ENCODE assay signal across 23 cellular contexts in the genomic region with DNA sequence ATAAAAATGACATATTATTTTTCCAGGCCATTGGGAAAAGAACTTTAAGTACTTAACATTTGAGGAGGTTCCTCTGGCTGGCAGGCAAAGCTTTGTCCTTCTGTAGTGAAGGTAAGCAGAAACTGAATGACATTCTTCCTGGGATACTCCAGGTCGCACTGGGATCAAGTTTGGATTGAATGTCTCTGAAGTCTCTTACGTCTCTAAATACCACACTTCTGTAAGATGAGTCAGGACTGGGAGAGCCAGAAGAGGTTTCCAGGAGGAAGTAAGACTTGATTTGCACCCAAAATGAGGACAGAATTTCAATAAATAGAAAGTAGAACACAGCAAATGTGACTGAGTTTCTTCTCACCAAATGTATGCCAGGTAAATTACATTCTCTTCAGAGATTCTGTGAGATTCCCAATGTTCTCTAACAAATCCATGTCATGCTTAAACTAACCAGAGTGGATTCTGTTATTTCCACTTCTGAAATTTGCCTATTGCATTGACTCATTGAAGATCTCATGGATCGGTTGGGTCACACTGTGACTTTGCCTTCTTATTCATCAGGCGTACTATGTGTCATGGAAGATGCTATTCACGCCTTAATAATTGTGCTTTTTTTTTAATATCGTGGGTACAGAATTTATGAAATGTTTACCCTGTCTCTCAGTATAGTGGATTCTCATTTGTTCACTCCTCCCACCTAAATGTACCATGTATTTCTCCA. TPM values are rescaled to one million over a fixed set of nuclear protein-coding genes. Genes with fewer than 3 reads are reported as not detected.
A peak's percentile ranks its signal among the peaks of the same experiment; 100 is the strongest.
DNase-seq lines count a peak whose midpoint lies in the region; ATAC-seq and TF ChIP-seq lines count a peak whose summit lies in the region.
"Had no signal": no experiment of that assay in that cellular context is flagged by ENCODE, and none has a peak within 500 bp of the region (broad histone marks: within the 10 kb centered on the region; RNA-seq: fewer than 3 reads in every experiment).

No MANE protein-coding gene starts in this region.

- TF ChIP-seq EP300 in SK-N-SH (IDR thresholded peaks at IDR 0.05; ENCODE audit: borderline replicate concordance in 1 of 2, low read depth in 1 of 2, low read length in 1 of 2) = no peak

- H3K36me3 Mint-ChIP-seq in endodermal cell (ENCODE audit: low read depth) = no peaks in the 10 kb centered on the region
- H3K36me3 Mint-ChIP-seq: activated naive CD4-positive, alpha-beta T cell treated with anti-CD3 and anti-CD28 coated beads, Interleukin-2, amount 10 ng/mL, durations not matched to agents 7 days and 5 days had no signal

- TF ChIP-seq CTCF in SK-N-SH (IDR thresholded peaks at IDR 0.05) = no peak
- TF ChIP-seq CTCF in astrocyte of the spinal cord (IDR thresholded peaks at IDR 0.05; ENCODE audit: low read depth, low read length) = no peak
- no peak for TF ChIP-seq CTCF in fibroblast of villous mesenchyme (IDR thresholded peaks at IDR 0.05; ENCODE audit: insufficient read depth, low read depth, low read length)
- TF ChIP-seq CTCF in endodermal cell (conservative IDR thresholded peaks at IDR 0.05) = no peak

- in situ Hi-C loops in astrocyte of the spinal cord (cut with HindIII; ENCODE audit: low sequenced_read_pairs) = no loop called here

- no peak overlapping the region for H3K4me3 Mint-ChIP-seq in endodermal cell
- H3K4me3 Mint-ChIP-seq: activated CD8-positive, alpha-beta T cell treated with anti-CD3 and anti-CD28 coated beads, Interleukin-2, amount 10 ng/mL, durations not matched to agents 7 days and 5 days; activated naive CD4-positive, alpha-beta T cell treated with anti-CD3 and anti-CD28 coated beads, Interleukin-2, amount 10 ng/mL, durations not matched to agents 7 days and 5 days had no signal

- no peaks in the 10 kb centered on the region for H3K9me3 ChIP-seq in SK-N-SH
- H3K9me3 ChIP-seq in endodermal cell (ENCODE audit: control insufficient read depth, low read length) = no peaks in the 10 kb centered on the region
- H3K9me3 ChIP-seq: BLaER1 treated with 17β-estradiol and CSF1 and Interleukin-3, amounts not matched to agents 10 nM and 100 nM; esophagus squamous epithelium; heart left ventricle; upper lobe of left lung had no signal

- H3K27me3 Mint-ChIP-seq in endodermal cell (ENCODE audit: insufficient read depth) = no peaks in the 10 kb centered on the region

- POLR2A ChIA-PET in SK-N-SH (lab: Yijun Ruan, JAX) = no interaction called here

- H3K9ac ChIP-seq in SK-N-SH = no peak overlapping the region
- H3K9ac ChIP-seq in endodermal cell (ENCODE audit: extremely low read depth, low read length, poor library complexity, severe bottlenecking) = no peak overlapping the region
- H3K9ac ChIP-seq: BLaER1 treated with 17β-estradiol and CSF1 and Interleukin-3, amounts not matched to agents 10 nM and 100 nM; KMS-11 had no signal

- H3K9me2 ChIP-seq in SK-N-SH = no peaks in the 10 kb centered on the region

- peak; percentile 56 for ATAC-seq in SK-N-SH treated with all-trans-retinoic acid at 6 μM for 48 hours
- ATAC-seq in GM19463 (IDR thresholded peaks at IDR 0.05; ENCODE audit: unreplicated experiment) = no peak
- no peak for ATAC-seq in HG02970 (IDR thresholded peaks at IDR 0.05; ENCODE audit: low FRiP score, unreplicated experiment)
- ATAC-seq: activated CD4-positive, CD25-positive, alpha-beta regulatory T cell treated with anti-CD3 and anti-CD28 coated beads, Interleukin-2, amount 50 U/mL, for 24 hours; activated CD8-positive, alpha-beta T cell treated with anti-CD3 and anti-CD28 coated beads, Interleukin-2, amount 10 ng/mL, durations not matched to agents 7 days and 5 days; heart left ventricle had no signal

- no peak overlapping the region for H3K27ac Mint-ChIP-seq in endodermal cell
- H3K27ac Mint-ChIP-seq: activated CD8-positive, alpha-beta T cell treated with anti-CD3 and anti-CD28 coated beads, Interleukin-2, amount 10 ng/mL, durations not matched to agents 7 days and 5 days; activated naive CD4-positive, alpha-beta T cell treated with anti-CD3 and anti-CD28 coated beads, Interleukin-2, amount 10 ng/mL, durations not matched to agents 7 days and 5 days had no signal

- CTCF ChIA-PET in SK-N-SH (lab: Yijun Ruan, JAX) = interaction anchor here (1.7 kb wide), 1 partner anchor 318 kb away, joined by 8 read pairs; no protein-coding TSS in a partner anchor

- H3K4me1 ChIP-seq in SK-N-SH (ENCODE audit: control insufficient read depth in 1 of 2, insufficient read depth in 2 of 2, low read depth in 1 of 2, low read length in 1 of 2) (peaks cover 0 to 10% of the 10 kb centered on the region in 2 experiments; a peak in 1 of 4 replicates), endodermal cell (ENCODE audit: control insufficient read depth, insufficient read depth, low read length) (no peaks in the 10 kb centered on the region)
- H3K4me1 ChIP-seq: BLaER1 treated with 17β-estradiol and CSF1 and Interleukin-3, amounts not matched to agents 10 nM and 100 nM; esophagus squamous epithelium; heart left ventricle; upper lobe of left lung had no signal

- H2AFZ ChIP-seq in SK-N-SH (ENCODE audit: low read depth) = no peak overlapping the region

- TF ChIP-seq RAD21 in SK-N-SH (IDR thresholded peaks at IDR 0.05; ENCODE audit: low read length) = no peak

- H3K79me2 ChIP-seq in SK-N-SH (ENCODE audit: insufficient read depth) = no peaks in the 10 kb centered on the region

- H3K9me3 Mint-ChIP-seq in endodermal cell = no peaks in the 10 kb centered on the region
- H3K9me3 Mint-ChIP-seq: activated naive CD4-positive, alpha-beta T cell treated with anti-CD3 and anti-CD28 coated beads, Interleukin-2, amount 10 ng/mL, durations not matched to agents 7 days and 5 days had no signal

- no peak for DNase-seq in SK-N-SH
- DNase-seq in astrocyte of the spinal cord (ENCODE audit: low read depth, low spot score) = peak; percentile 60
- peak; percentile 36 for DNase-seq in fibroblast of villous mesenchyme (ENCODE audit: low read depth)
- DNase-seq in HT-29 (ENCODE audit: low spot score) = no peak
- DNase-seq in endodermal cell = no peak
- DNase-seq: 8988T; activated CD8-positive, alpha-beta T cell treated with anti-CD3 and anti-CD28 coated beads, Interleukin-2, amount 10 ng/mL, durations not matched to agents 7 days and 5 days; activated naive CD4-positive, alpha-beta T cell treated with anti-CD3 and anti-CD28 coated beads, Interleukin-2, amount 10 ng/mL, durations not matched to agents 7 days and 5 days; activated T-cell treated with anti-CD3 and anti-CD28 coated beads, Interleukin-2, amount 50 U/mL, for 1 hour; effector CD8-positive, alpha-beta T cell; esophagus squamous epithelium; GDM1; heart left ventricle; NCI-H1105; NCI-H2081; NCI-H510A treated with DMSO at 0.1 percent for 48 hours; upper lobe of left lung had no signal

- H3K36me3 ChIP-seq in SK-N-SH (replicated peaks in 1 of 2; ENCODE audit: control insufficient read depth in 1 of 2, insufficient read depth in 2 of 2, low read length in 1 of 2) (no peaks in the 10 kb centered on the region), endodermal cell (ENCODE audit: control insufficient read depth, insufficient read depth, low read length) (no peaks in the 10 kb centered on the region)
- H3K36me3 ChIP-seq: BLaER1 treated with 17β-estradiol and CSF1 and Interleukin-3, amounts not matched to agents 10 nM and 100 nM; esophagus squamous epithelium; heart left ventricle; upper lobe of left lung had no signal

- H3K4me2 ChIP-seq in SK-N-SH = no peak overlapping the region
- H3K4me2 ChIP-seq: BLaER1 treated with 17β-estradiol and CSF1 and Interleukin-3, amounts not matched to agents 10 nM and 100 nM; KMS-11 had no signal

- no peak overlapping the region for H3K27ac ChIP-seq in SK-N-SH (ENCODE audit: low read depth in 2 of 2, low read length in 1 of 2)
- no peak overlapping the region for H3K27ac ChIP-seq in endodermal cell (ENCODE audit: low read depth, low read length)
- H3K27ac ChIP-seq: BLaER1 treated with 17β-estradiol and CSF1 and Interleukin-3, amounts not matched to agents 10 nM and 100 nM; esophagus squamous epithelium; heart left ventricle; KMS-11; upper lobe of left lung had no signal

- peaks cover 4% of the 10 kb centered on the region for H3F3A ChIP-seq in SK-N-SH (replicated peaks; ENCODE audit: insufficient read depth)

- H3K4me3 ChIP-seq in SK-N-SH (ENCODE audit: low read depth in 2 of 2, low read length in 1 of 2) (no peak overlapping the region), astrocyte of the spinal cord (ENCODE audit: low read depth, low read length) (no peak overlapping the region), fibroblast of villous mesenchyme (ENCODE audit: low read depth, low read length) (no peak overlapping the region), endodermal cell (ENCODE audit: low read length) (no peak overlapping the region)
- H3K4me3 ChIP-seq: BLaER1 treated with 17β-estradiol and CSF1 and Interleukin-3, amounts not matched to agents 10 nM and 100 nM; esophagus squamous epithelium; heart left ventricle; upper lobe of left lung had no signal

- no peaks in the 10 kb centered on the region for H4K20me1 ChIP-seq in SK-N-SH (ENCODE audit: insufficient read depth)
- H4K20me1 ChIP-seq: BLaER1 treated with 17β-estradiol and CSF1 and Interleukin-3, amounts not matched to agents 10 nM and 100 nM had no signal

- peaks cover 13% of the 10 kb centered on the region for H3K4me1 Mint-ChIP-seq in endodermal cell
- H3K4me1 Mint-ChIP-seq: activated naive CD4-positive, alpha-beta T cell treated with anti-CD3 and anti-CD28 coated beads, Interleukin-2, amount 10 ng/mL, durations not matched to agents 7 days and 5 days had no signal

- WGBS in SK-N-SH (ENCODE audit: low lambda C conversion rate) = 78% methylated on average over 6 of the region's 6 CpGs
- 74 to 97% methylated on average over 4 to 5 of the region's 6 CpGs for WGBS in endodermal cell (ENCODE audit: insufficient coverage in 1 of 2, insufficient read length in 1 of 2), 2 experiments

- no peaks in the 10 kb centered on the region for H3K27me3 ChIP-seq in SK-N-SH (ENCODE audit: insufficient read depth)
- H3K27me3 ChIP-seq in endodermal cell (ENCODE audit: control insufficient read depth, insufficient read depth, low read length, poor library complexity, severe bottlenecking) = no peaks in the 10 kb centered on the region
- H3K27me3 ChIP-seq: BLaER1 treated with 17β-estradiol and CSF1 and Interleukin-3, amounts not matched to agents 10 nM and 100 nM; esophagus squamous epithelium; upper lobe of left lung had no signal

TF ChIP-seq in SK-N-SH treated with all-trans-retinoic acid at 6 μM for 48 hours, 23 proteins besides CTCF, POLR2A, EP300 and RAD21 (continues in another document):
- TF ChIP-seq SNAI2 (CRISPR knock-in tag; IDR thresholded peaks at IDR 0.05) = no peak
- TF ChIP-seq BACH2 (CRISPR knock-in tag; IDR thresholded peaks at IDR 0.05; ENCODE audit: borderline replicate concordance) = no peak

TF ChIP-seq in SK-N-SH, 30 proteins besides CTCF, POLR2A, EP300 and RAD21 (continues in another document):
- no peak for TF ChIP-seq CHD2 (IDR thresholded peaks at IDR 0.05; ENCODE audit: low read length, partially characterized antibody)

RNA-seq across cellular contexts. Expression of a gene that starts 25.5 kb away (rescaled TPM):
- not detected in 2 replicates for polyA plus RNA-seq in SK-N-SH (2012; rRNA removed)
- not detected in 2 replicates for polyA plus RNA-seq in SK-N-SH (2012; cell fraction: cytosol; rRNA removed)
- not detected in 2 replicates for polyA plus RNA-seq in SK-N-SH (2012; cell fraction: nucleus; rRNA removed)
- total RNA-seq in fibroblast of villous mesenchyme (under 0.01 TPM in 1 of 2 replicates, not detected in the other), endodermal cell (under 1 TPM in 1 of 2 donors, not detected in 1; 0.53 TPM)
- not detected in 2 replicates for total RNA-seq in HT-29 (2014; rRNA removed; shearing (Covaris generic))
- polyA plus RNA-seq in endodermal cell (2013, experiment 1 of 2) = 0.39 TPM
- 0.58 TPM for polyA plus RNA-seq in endodermal cell (2013, experiment 2 of 2)
- total RNA-seq: activated CD8-positive, alpha-beta T cell treated with anti-CD3 and anti-CD28 coated beads, Interleukin-2, amount 10 ng/mL, durations not matched to agents 7 days and 5 days had no signal

Comparison
In these comparisons a context has a peak if more than half of its experiments do, and no peak if none do; other contexts are left out.
1. DNase-seq: peak in astrocyte of the spinal cord (single experiment) and fibroblast of villous mesenchyme (single experiment); none in SK-N-SH (single experiment), HT-29 (single experiment) and endodermal cell (single experiment).